29 cellular contexts compared by ENCODE assay signal in the genomic region with DNA sequence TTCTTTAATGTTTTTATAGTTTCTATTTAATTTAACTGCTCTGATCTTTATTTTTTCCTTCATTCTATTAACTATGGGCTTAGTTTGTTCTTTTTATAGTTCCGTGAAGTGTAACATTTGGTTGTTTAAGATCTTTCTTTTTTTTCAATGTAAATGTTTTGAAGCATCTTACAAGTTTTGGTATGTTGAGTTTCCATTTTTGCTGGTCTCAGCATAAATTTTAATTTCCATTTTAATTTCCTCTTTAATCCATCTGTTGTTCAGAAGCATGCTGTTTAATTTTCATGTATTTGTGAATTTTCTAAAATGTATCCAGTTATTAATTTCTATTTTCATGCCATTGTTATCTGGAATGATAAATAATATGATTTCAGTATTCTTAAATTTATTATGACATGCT. TPM values are rescaled to one million over a fixed set of nuclear protein-coding genes. Genes with fewer than 3 reads are reported as not detected.
"Had no signal": no experiment of that assay in that cellular context is flagged by ENCODE, and none has a peak within 500 bp of the region (broad histone marks: within the 10 kb centered on the region; RNA-seq: fewer than 3 reads in every experiment).

No MANE protein-coding gene starts in this region.

- H3K4me1 ChIP-seq: neural progenitor cell, parathyroid adenoma, psoas muscle, spleen, suprapubic skin, testis, tibial artery, upper lobe of right lung, uterus had no signal

- H3K36me3 ChIP-seq: neural progenitor cell, ovary, spleen, suprapubic skin, tibial artery, transverse colon, upper lobe of right lung, uterus had no signal

- DNase-seq: natural killer cell; occipital lobe; ovary; posterior cingulate gyrus; psoas muscle; right cardiac atrium; spleen; stimulated activated CD4-positive, alpha-beta T cell treated with anti-CD3 and anti-CD28 coated beads, Interleukin-12 subunit alpha, Interleukin-12 subunit beta, amount 100 ng/mL, for 4 hours; stimulated activated CD4-positive, alpha-beta T cell treated with anti-CD3 and anti-CD28 coated beads, Interleukin-1b, Interleukin-23, amount 100 ng/mL, for 48 hours; stimulated activated CD4-positive, alpha-beta T cell treated with anti-CD3 and anti-CD28 coated beads, Interleukin-4, amount 100 ng/mL, for 1 hour; stimulated activated CD4-positive, alpha-beta T cell treated with anti-CD3 and anti-CD28 coated beads, Interleukin-4, amount 100 ng/mL, for 4 hours; stimulated activated CD8-positive, alpha-beta memory T cell treated with anti-CD3 and anti-CD28 coated beads, Interleukin-4, amount 100 ng/mL, for 48 hours; stimulated activated naive CD4-positive, alpha-beta T cell; stimulated activated naive CD8-positive, alpha-beta T cell treated with anti-CD3 and anti-CD28 coated beads, Interleukin-15, amount 100 ng/mL, for 72 hours; stimulated activated naive CD8-positive, alpha-beta T cell treated with anti-CD3 and anti-CD28 coated beads, Interleukin-15, Interleukin-2, amounts not matched to agents 100 U/mL and 50 U/mL, for 24 hours; substantia nigra; testis; tibial artery; transverse colon; upper lobe of right lung; uterus had no signal

- H3K9me3 ChIP-seq: ovary, suprapubic skin, testis, tibial artery, transverse colon, upper lobe of right lung, uterus had no signal

- H3K27me3 ChIP-seq: neural progenitor cell, ovary, spleen, suprapubic skin, testis, tibial artery, transverse colon, upper lobe of right lung, uterus had no signal

- H3K9ac ChIP-seq: neural progenitor cell, parathyroid adenoma had no signal

- H3K27ac ChIP-seq: neural progenitor cell, ovary, parathyroid adenoma, psoas muscle, skin epidermis, spleen, suprapubic skin, testis, tibial artery, transverse colon, upper lobe of right lung, uterus had no signal

- ATAC-seq: natural killer cell; psoas muscle; right cardiac atrium; sciatic nerve; stimulated activated memory B cell treated with anti-CD40 and anti-IgM and Interleukin-4, amounts not matched to agents 10 μg/mL and 1 μg/mL and 100 μg/mL, for 72 hours; stimulated activated naive CD8-positive, alpha-beta T cell treated with anti-CD3 and anti-CD28 coated beads, Interleukin-15, amount 100 ng/mL, for 72 hours; stimulated activated naive CD8-positive, alpha-beta T cell treated with anti-CD3 and anti-CD28 coated beads, Interleukin-15, Interleukin-2, amounts not matched to agents 100 U/mL and 50 U/mL, for 24 hours; upper lobe of right lung had no signal

- H3K4me2 ChIP-seq: neural progenitor cell, smooth muscle cell had no signal

- H2AFZ ChIP-seq: neural progenitor cell, parathyroid adenoma had no signal

- H3K4me3 ChIP-seq: neural progenitor cell, ovary, psoas muscle, skin epidermis, smooth muscle cell, spleen, suprapubic skin, testis, tibial artery, transverse colon, upper lobe of right lung, uterus had no signal

RNA-seq across cellular contexts. Expression of gene GLYATL2, which starts 17.0 kb away (rescaled TPM):
- total RNA-seq: natural killer cell, ovary, psoas muscle, spleen, transverse colon, upper lobe of right lung had no signal
- polyA plus RNA-seq: neural cell, ovary, psoas muscle had no signal
